8 cellular contexts compared by ENCODE assay signal in genomic region chr15:98292442-98293240, GRCh38.
DNase-seq lines count a peak whose midpoint lies in the region; ATAC-seq and TF ChIP-seq lines count a peak whose summit lies in the region.
"Had no signal": no experiment of that assay in that cellular context is flagged by ENCODE, and none has a peak within 500 bp of the region (broad histone marks: within the 10 kb centered on the region; RNA-seq: fewer than 3 reads in every experiment).

No MANE protein-coding gene starts in this region.

- H3K4me2 ChIP-seq in GM23338 = peak overlapping the region; percentile 81

- H3K4me1 Mint-ChIP-seq in GM23338 = peaks cover 10% of the 10 kb centered on the region
- H3K4me1 Mint-ChIP-seq: central memory CD8-positive, alpha-beta T cell had no signal

- H3K4me3 ChIP-seq in GM23338 (peak overlapping the region; percentile 61), right atrium auricular region (peak overlapping the region in 1 of 2 donors; percentile 12), spleen (peak overlapping the region in 3 of 8 donors; percentile 3 to 7 (median 5))

- peak; percentile 97 for ATAC-seq in GM23338

- H3K36me3 ChIP-seq in GM23338 (ENCODE audit: insufficient read depth) (no peaks in the 10 kb centered on the region), right atrium auricular region (no peaks in the 10 kb centered on the region), spleen (no peaks in the 10 kb centered on the region)

- peaks cover 17% of the 10 kb centered on the region for H3K27me3 ChIP-seq in GM23338 (ENCODE audit: insufficient read depth)
- no peaks in the 10 kb centered on the region for H3K27me3 ChIP-seq in right atrium auricular region
- peaks cover 0 to 70% (median 16%) of the 10 kb centered on the region in 7 donors for H3K27me3 ChIP-seq in spleen (replicated peaks in 1 of 7)

- no peaks in the 10 kb centered on the region for H3K9me2 ChIP-seq in GM23338 (ENCODE audit: insufficient read depth)

- H3K27ac Mint-ChIP-seq in GM23338 = no peak overlapping the region

- intact Hi-C loops in spleen (cut with DNase I; ENCODE audit: low total_unique reads) = no loop called here

- H3F3A ChIP-seq in GM23338 (replicated peaks; ENCODE audit: low read depth) = no peaks in the 10 kb centered on the region

- H3K27me3 Mint-ChIP-seq in GM23338 (ENCODE audit: insufficient read depth, low read depth, poor library complexity) = peaks cover 17% of the 10 kb centered on the region
- H3K27me3 Mint-ChIP-seq: central memory CD8-positive, alpha-beta T cell had no signal

- H3K9me3 ChIP-seq in right atrium auricular region (no peaks in the 10 kb centered on the region), spleen (no peaks in the 10 kb centered on the region)

- H3K9me3 Mint-ChIP-seq in GM23338 = no peaks in the 10 kb centered on the region
- H3K9me3 Mint-ChIP-seq: central memory CD8-positive, alpha-beta T cell had no signal

- peak overlapping the region; percentile 89 for H2AFZ ChIP-seq in GM23338

- H3K4me1 ChIP-seq in GM23338 (ENCODE audit: insufficient read depth) = peaks cover 15% of the 10 kb centered on the region; the same call in 1 of the 2 replicates
- peaks cover 0 to 6% of the 10 kb centered on the region in 2 donors for H3K4me1 ChIP-seq in right atrium auricular region
- peaks cover 0 to 11% (median 7%) of the 10 kb centered on the region in 6 donors for H3K4me1 ChIP-seq in spleen

- no peak for TF ChIP-seq POLR2A in spleen (IDR thresholded peaks at IDR 0.05)

- H3K36me3 Mint-ChIP-seq in GM23338 (ENCODE audit: low read depth) = no peaks in the 10 kb centered on the region

- 3 to 5% (median 4%) methylated on average over 31 to 46 of the region's 46 CpGs for WGBS in spleen, 5 donors

- peak; percentile 72 for TF ChIP-seq CTCF in GM10266 (IDR thresholded peaks at IDR 0.05; ENCODE audit: control insufficient read depth, insufficient read depth, low read depth, missing control alignments)
- TF ChIP-seq CTCF in GM23338 (conservative IDR thresholded peaks at IDR 0.05; ENCODE audit: low read depth in 2 of 2) = peak; percentile 80 to 93
- peak; percentile 23 to 67 for TF ChIP-seq CTCF in right atrium auricular region (IDR thresholded peaks at IDR 0.05)
- peak in 8 of 11 experiments; percentile 6 to 46 (median 28) for TF ChIP-seq CTCF in spleen (IDR thresholded peaks at IDR 0.05 in 8 of 11, conservative IDR thresholded peaks at IDR 0.05 in 3 of 11)

- no peak overlapping the region for H3K27ac ChIP-seq in GM23338 (ENCODE audit: low read depth)
- no peak overlapping the region for H3K27ac ChIP-seq in right atrium auricular region
- H3K27ac ChIP-seq in spleen = no peak overlapping the region

- DNase-seq in GM10266 (ENCODE audit: extremely low spot score) (peak; percentile 76), GM23338 (ENCODE audit: low spot score) (peak; percentile 89), MV-4-11 (lab: John Stamatoyannopoulos, UW) (peak; percentile 18), right atrium auricular region (ENCODE audit: low spot score) (no peak), spleen (no peak), activated gamma-delta T cell treated with Interleukin-2 at 50 U/mL for 16 hours (no peak)
- peak; percentile 71 for DNase-seq in activated CD8-positive, alpha-beta memory T cell treated with anti-CD3 and anti-CD28 coated beads for 24 hours

- H4K20me1 ChIP-seq in GM23338 (replicated peaks; ENCODE audit: insufficient read depth) = no peaks in the 10 kb centered on the region

- H3K79me2 ChIP-seq in GM23338 (replicated peaks; ENCODE audit: insufficient read depth) = no peaks in the 10 kb centered on the region

- H3K4me3 Mint-ChIP-seq in GM23338 = peak overlapping the region; percentile 76
- H3K4me3 Mint-ChIP-seq: central memory CD8-positive, alpha-beta T cell had no signal

TF ChIP-seq in GM23338, 12 proteins besides CTCF, POLR2A, EP300 and RAD21:
- TF ChIP-seq ZNF462 (CRISPR knock-in tag; IDR thresholded peaks at IDR 0.05) (peak; percentile 62; the same call in 1 of the 2 replicates), ZNF114 (CRISPR knock-in tag; IDR thresholded peaks at IDR 0.05) (no peak)

Comparison
In these comparisons a context has a peak if more than half of its experiments do, and no peak if none do; other contexts are left out.
1. DNase-seq: peak in GM10266 (single experiment), GM23338 (single experiment), MV-4-11 (single experiment) and activated CD8-positive, alpha-beta memory T cell treated with anti-CD3 and anti-CD28 coated beads for 24 hours (single experiment); none in right atrium auricular region (single experiment), spleen (single experiment) and activated gamma-delta T cell treated with Interleukin-2 at 50 U/mL for 16 hours (single experiment).
2. CTCF ChIP-seq: peak in every context shown above with its lines; median percentile 86 in GM23338; 72 in GM10266; 45 in right atrium auricular region; 28 in spleen.